Comparison of ENCODE assay signal across 8 cellular contexts in genomic region chr10:35641430-35642015, GRCh38. TPM values are rescaled to one million over a fixed set of nuclear protein-coding genes. Genes with fewer than 3 reads are reported as not detected.
A peak's percentile ranks its signal among the peaks of the same experiment; 100 is the strongest.
DNase-seq lines count a peak whose midpoint lies in the region; ATAC-seq and TF ChIP-seq lines count a peak whose summit lies in the region.

No MANE protein-coding gene starts in this region.

- peak overlapping the region; percentile 91 to 95 for H3K27ac ChIP-seq in right atrium auricular region

- no peaks in the 10 kb centered on the region for H3K9me3 ChIP-seq in right atrium auricular region

- H3K4me3 Mint-ChIP-seq in activated T-helper 1 cell treated with anti-CD3 and anti-CD28 coated beads, Interleukin-12 subunit alpha, Interleukin-12 subunit beta, Interleukin-2, Interleukin-4 antibody, amounts not matched to agents 30 ng/mL and 10 ng/mL and 1 ng/mL, durations not matched to agents 14 hours and 24 hours and 36 hours = peak overlapping the region; percentile 69

- H3K27me3 Mint-ChIP-seq in activated T-helper 1 cell treated with anti-CD3 and anti-CD28 coated beads, Interleukin-12 subunit alpha, Interleukin-12 subunit beta, Interleukin-2, Interleukin-4 antibody, amounts not matched to agents 30 ng/mL and 10 ng/mL and 1 ng/mL, durations not matched to agents 14 hours and 24 hours and 36 hours (ENCODE audit: insufficient read depth) = peaks cover 70% of the 10 kb centered on the region

- H3K27ac Mint-ChIP-seq in activated T-helper 1 cell treated with anti-CD3 and anti-CD28 coated beads, Interleukin-12 subunit alpha, Interleukin-12 subunit beta, Interleukin-2, Interleukin-4 antibody, amounts not matched to agents 30 ng/mL and 10 ng/mL and 1 ng/mL, durations not matched to agents 14 hours and 24 hours and 36 hours = no peak overlapping the region

- no peaks in the 10 kb centered on the region for H3K36me3 ChIP-seq in right atrium auricular region

- peak overlapping the region; percentile 72 for H3K4me3 ChIP-seq in GM08714 (ENCODE audit: low read length)
- peak overlapping the region; percentile 64 to 79 for H3K4me3 ChIP-seq in right atrium auricular region
- peak overlapping the region; percentile 51 for H3K4me3 ChIP-seq in skeletal muscle cell (ENCODE audit: low read depth, low read length)

- H3K4me1 Mint-ChIP-seq in activated T-helper 1 cell treated with anti-CD3 and anti-CD28 coated beads, Interleukin-12 subunit alpha, Interleukin-12 subunit beta, Interleukin-2, Interleukin-4 antibody, amounts not matched to agents 30 ng/mL and 10 ng/mL and 1 ng/mL, durations not matched to agents 14 hours and 24 hours and 36 hours (ENCODE audit: low read depth) = peaks cover 14% of the 10 kb centered on the region

- ATAC-seq in GM21381 (IDR thresholded peaks at IDR 0.05; ENCODE audit: unreplicated experiment) = peak; percentile 22
- peak; percentile 21 for ATAC-seq in HG03521 (IDR thresholded peaks at IDR 0.05; ENCODE audit: unreplicated experiment)

- H3K27me3 ChIP-seq in right atrium auricular region = no peaks in the 10 kb centered on the region

- peaks cover 1% of the 10 kb centered on the region for H3K36me3 Mint-ChIP-seq in activated T-helper 1 cell treated with anti-CD3 and anti-CD28 coated beads, Interleukin-12 subunit alpha, Interleukin-12 subunit beta, Interleukin-2, Interleukin-4 antibody, amounts not matched to agents 30 ng/mL and 10 ng/mL and 1 ng/mL, durations not matched to agents 14 hours and 24 hours and 36 hours (ENCODE audit: low read depth)

- intact Hi-C loops in activated T-helper 1 cell treated with anti-CD3 and anti-CD28 coated beads, Interleukin-12 subunit alpha, Interleukin-12 subunit beta, Interleukin-2, Interleukin-4 antibody, amounts not matched to agents 30 ng/mL and 10 ng/mL and 1 ng/mL, durations not matched to agents 14 hours and 24 hours and 36 hours (cut with micrococcal nuclease) = loop anchor here (1.0 to 10.0 kb wide), 4 partner anchors 307 to 647 kb away; partner anchors contain the start of genes CCNY and CREM

- no peak for DNase-seq in activated T-helper 1 cell treated with anti-CD3 and anti-CD28 coated beads, Interleukin-12 subunit alpha, Interleukin-12 subunit beta, Interleukin-2, Interleukin-4 antibody, amounts not matched to agents 30 ng/mL and 10 ng/mL and 1 ng/mL, durations not matched to agents 14 hours and 24 hours and 36 hours (ENCODE audit: low spot score)
- DNase-seq in right atrium auricular region (ENCODE audit: low spot score) (no peak), skeletal muscle cell (ENCODE audit: low read depth) (no peak), mucosa of gallbladder (ENCODE audit: low spot score) (no peak), kidney tubule cell (ENCODE audit: low spot score) (no peak)

- H3K9me3 Mint-ChIP-seq in activated T-helper 1 cell treated with anti-CD3 and anti-CD28 coated beads, Interleukin-12 subunit alpha, Interleukin-12 subunit beta, Interleukin-2, Interleukin-4 antibody, amounts not matched to agents 30 ng/mL and 10 ng/mL and 1 ng/mL, durations not matched to agents 14 hours and 24 hours and 36 hours = no peaks in the 10 kb centered on the region

- H3K4me1 ChIP-seq in right atrium auricular region = peaks cover 0 to 30% of the 10 kb centered on the region in 2 donors

- TF ChIP-seq CTCF in right atrium auricular region (IDR thresholded peaks at IDR 0.05) = no peak

RNA-seq across cellular contexts. Expression of gene FZD8, which starts 0.6 kb away (rescaled TPM):
- 0.41 and 0.56 TPM in 2 replicates for total RNA-seq in activated T-helper 1 cell treated with anti-CD3 and anti-CD28 coated beads, Interleukin-12 subunit alpha, Interleukin-12 subunit beta, Interleukin-2, Interleukin-4 antibody, amounts not matched to agents 30 ng/mL and 10 ng/mL and 1 ng/mL, durations not matched to agents 14 hours and 24 hours and 36 hours
- 10 to 100 TPM in 1 of 2 donors, 1 to 10 TPM in 1; 6.0 to 15.6 TPM for total RNA-seq in right atrium auricular region
- total RNA-seq in mucosa of gallbladder = 9.4 TPM

RNA-seq across cellular contexts. Expression of gene GJD4, which starts 36.4 kb away (rescaled TPM):
- not detected in 2 replicates for total RNA-seq in activated T-helper 1 cell treated with anti-CD3 and anti-CD28 coated beads, Interleukin-12 subunit alpha, Interleukin-12 subunit beta, Interleukin-2, Interleukin-4 antibody, amounts not matched to agents 30 ng/mL and 10 ng/mL and 1 ng/mL, durations not matched to agents 14 hours and 24 hours and 36 hours
- total RNA-seq in right atrium auricular region (not detected), mucosa of gallbladder (not detected)
